In the genomic region with DNA sequence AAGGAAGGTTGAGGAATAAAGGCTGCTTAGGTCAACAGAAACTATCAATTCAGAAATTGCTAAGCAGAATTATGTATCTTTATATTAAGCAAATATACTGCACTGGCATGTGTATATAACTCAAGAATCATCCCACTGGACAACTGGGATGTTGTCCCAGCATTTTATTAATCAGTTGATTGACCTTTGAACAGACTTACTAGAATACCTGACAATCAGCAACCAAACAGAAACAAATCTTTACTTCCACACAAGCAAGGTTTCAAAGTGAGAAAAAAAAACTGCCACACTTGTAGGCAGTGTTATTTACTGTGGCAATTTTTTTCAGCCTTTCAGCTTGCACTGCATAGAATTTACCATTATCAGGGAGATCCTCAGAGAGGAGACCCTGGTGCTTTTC, we compare ENCODE assay signal across 25 cellular contexts.
"Had no signal": no experiment of that assay in that cellular context is flagged by ENCODE, and none has a peak within 500 bp of the region (broad histone marks: within the 10 kb centered on the region; RNA-seq: fewer than 3 reads in every experiment).

No MANE protein-coding gene starts in this region.

- H3K27ac ChIP-seq: neural progenitor cell, ovary, parathyroid adenoma, psoas muscle, skin epidermis, stomach, thoracic aorta, thyroid gland, tibial nerve, upper lobe of left lung, vagina had no signal

- H2AFZ ChIP-seq: neural progenitor cell, parathyroid adenoma had no signal

- FAIRE-seq: urothelium cell line had no signal

- H3K36me3 ChIP-seq: neural progenitor cell, ovary, stomach, thoracic aorta, thyroid gland, tibial nerve, upper lobe of left lung, vagina had no signal

- H3K4me2 ChIP-seq: neural progenitor cell had no signal

- H3K4me3 ChIP-seq: neural progenitor cell, ovary, psoas muscle, skin epidermis, stomach, thoracic aorta, thyroid gland, tibial nerve, upper lobe of left lung, vagina had no signal

- H3K4me1 ChIP-seq: parathyroid adenoma, psoas muscle, vagina had no signal

- H3K79me2 ChIP-seq: parathyroid adenoma had no signal

- H3K9me3 ChIP-seq: ovary, psoas muscle, stomach, thoracic aorta, thyroid gland, tibial nerve, upper lobe of left lung, vagina had no signal

- ATAC-seq: naive thymus-derived CD4-positive, alpha-beta T cell; natural killer cell; psoas muscle; right cardiac atrium; sciatic nerve; stimulated activated effector memory CD8-positive, alpha-beta T cell treated with anti-CD3 and anti-CD28 coated beads, Interleukin-12 subunit alpha, Interleukin-12 subunit beta, amount 100 ng/mL, for 72 hours; stimulated activated naive B cell treated with anti-CD40 and anti-IgM and Interleukin-4, amounts not matched to agents 10 μg/mL and 1 μg/mL and 100 μg/mL, for 72 hours had no signal

- H3K27me3 ChIP-seq: neural progenitor cell, ovary, stomach, thyroid gland, tibial nerve, upper lobe of left lung, vagina had no signal

- H3K9ac ChIP-seq: neural progenitor cell, parathyroid adenoma had no signal

- DNase-seq: naive thymus-derived CD4-positive, alpha-beta T cell; natural killer cell; occipital lobe; ovary; posterior cingulate gyrus; psoas muscle; right cardiac atrium; stimulated activated CD4-positive, alpha-beta T cell treated with anti-CD3 and anti-CD28 coated beads, Interleukin-15, amount 100 ng/mL, for 24 hours; stimulated activated CD4-positive, alpha-beta T cell treated with anti-CD3 and anti-CD28 coated beads, Interleukin-2, amount 100 ng/mL, for 24 hours; stimulated activated CD4-positive, alpha-beta T cell treated with anti-CD3 and anti-CD28 coated beads, Interleukin-2, amount 100 ng/mL, for 48 hours; stimulated activated CD4-positive, alpha-beta T cell treated with anti-CD3 and anti-CD28 coated beads, Interleukin-4, amount 100 ng/mL, for 24 hours; stimulated activated naive B cell treated with anti-CD40 and anti-IgM and Interleukin-4, amounts not matched to agents 10 μg/mL and 1 μg/mL and 100 μg/mL, for 72 hours; stimulated activated naive CD4-positive, alpha-beta T cell treated with Interleukin-2 at 50 U/mL for 16 hours; stomach; thyroid gland; upper lobe of left lung had no signal
